In genomic region chr4:100268807-100269206, GRCh38 we compare ENCODE assay signal across 26 cellular contexts.
"Had no signal": no experiment of that assay in that cellular context is flagged by ENCODE, and none has a peak within 500 bp of the region (broad histone marks: within the 10 kb centered on the region; RNA-seq: fewer than 3 reads in every experiment).

No MANE protein-coding gene starts in this region.

- ATAC-seq: activated T-cell treated with anti-CD3 and anti-CD28 coated beads, Interleukin-2, amount 50 U/mL, for 4 hours; activated T-helper 17 cell treated with anti-CD3 and anti-CD28 coated beads, Interleukin-2, amount 50 U/mL, for 72 hours; gastroesophageal sphincter; left cardiac atrium; left ventricle myocardium superior; mucosa of descending colon; natural killer cell treated with Interleukin-12 subunit alpha and Interleukin-12 subunit beta and Interleukin-15 and Interleukin-18, amount 100 ng/mL, for 72 hours; right cardiac atrium; stimulated activated naive B cell treated with anti-CD40 and anti-IgM and Interleukin-4, amounts not matched to agents 10 μg/mL and 1 μg/mL and 100 μg/mL, for 72 hours; upper lobe of right lung; WTC11 had no signal

- H3K4me1 ChIP-seq: gastroesophageal sphincter, stomach, thyroid gland, upper lobe of right lung had no signal

- H3K36me3 ChIP-seq: brain microvascular endothelial cell, gastroesophageal sphincter, stomach, thyroid gland, upper lobe of right lung had no signal

- DNase-seq: activated CD4-positive, alpha-beta memory T cell treated with anti-CD3 and anti-CD28 coated beads, Interleukin-2, amount 10 ng/mL, durations not matched to agents 7 days and 5 days; activated CD4-positive, alpha-beta T cell treated with anti-CD3 and anti-CD28 coated beads for 1 hour; activated CD4-positive, alpha-beta T cell treated with anti-CD3 and anti-CD28 coated beads, Interleukin-2, amount 10 ng/mL, durations not matched to agents 7 days and 5 days; activated gamma-delta T cell treated with Interleukin-2 at 50 U/mL for 16 hours; activated naive CD4-positive, alpha-beta T cell treated with anti-CD3 and anti-CD28 coated beads, Interleukin-2, amount 50 U/mL, for 16 hours; activated T-cell treated with anti-CD3 and anti-CD28 coated beads, Interleukin-2, amount 50 U/mL, for 4 hours; amniotic stem cell; brain microvascular endothelial cell; dorsolateral prefrontal cortex; effector memory CD4-positive, alpha-beta T cell; hippocampal formation; left cardiac atrium; left ventricle myocardium superior; mucosa of descending colon; right cardiac atrium; stimulated activated CD4-positive, alpha-beta T cell treated with anti-CD3 and anti-CD28 coated beads, Interleukin-15, amount 100 ng/mL, for 24 hours; stimulated activated CD4-positive, alpha-beta T cell treated with anti-CD3 and anti-CD28 coated beads, Interleukin-2, amount 100 ng/mL, for 24 hours; stimulated activated naive B cell treated with anti-CD40 and anti-IgM and Interleukin-4, amounts not matched to agents 10 μg/mL and 1 μg/mL and 100 μg/mL, for 72 hours; stomach; thyroid gland; upper lobe of right lung had no signal

- H3K4me3 ChIP-seq: coronary artery, dorsolateral prefrontal cortex, gastroesophageal sphincter, mucosa of descending colon, stomach, thyroid gland, upper lobe of right lung had no signal

- H3K9me3 ChIP-seq: mucosa of descending colon, thyroid gland, upper lobe of right lung had no signal

- H3K27me3 ChIP-seq: brain microvascular endothelial cell, dorsolateral prefrontal cortex, gastroesophageal sphincter, stomach, thyroid gland, upper lobe of right lung had no signal

- H3K27ac ChIP-seq: brain microvascular endothelial cell, coronary artery, dorsolateral prefrontal cortex, gastroesophageal sphincter, stomach, thyroid gland, upper lobe of right lung had no signal
